In the genomic region with DNA sequence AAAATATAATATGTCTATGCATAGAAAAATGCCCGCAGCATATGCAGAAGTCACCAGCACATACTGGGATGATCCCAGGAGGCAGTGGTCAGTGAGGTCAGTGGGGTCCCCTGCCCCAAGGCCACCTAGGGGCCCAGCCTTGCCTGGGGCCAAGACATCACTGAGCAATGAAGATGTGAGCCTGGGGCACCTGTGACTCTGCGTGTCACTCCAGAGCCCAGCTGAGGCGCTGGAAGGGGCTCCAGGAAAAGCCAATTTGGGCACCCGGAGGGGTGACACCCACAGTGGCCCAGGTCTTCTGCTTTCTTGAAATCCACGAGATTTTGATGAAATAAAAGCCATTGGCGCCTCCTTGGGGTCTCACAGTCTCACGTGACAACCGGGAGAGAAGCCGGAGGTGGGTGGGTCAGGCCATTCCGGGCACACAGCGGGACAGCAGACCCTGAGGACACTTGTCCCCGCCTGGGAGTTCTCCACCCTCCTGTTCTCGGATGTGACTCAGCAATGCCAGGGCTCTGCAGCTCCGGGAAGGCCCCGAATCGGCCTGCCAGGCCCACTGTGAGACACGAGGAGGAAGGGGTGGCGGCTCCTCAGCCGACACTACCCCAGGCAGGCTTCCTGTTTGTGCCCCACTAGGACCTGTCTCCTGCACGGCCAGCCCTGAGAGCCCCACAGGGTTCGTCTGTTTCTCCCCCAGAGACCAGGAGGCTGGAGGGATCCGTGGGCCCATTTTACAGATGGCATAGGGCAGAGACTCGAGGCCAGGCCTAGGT, we compare ENCODE assay signal across 8 cellular contexts. TPM values are rescaled to one million over a fixed set of nuclear protein-coding genes. Genes with fewer than 3 reads are reported as not detected.
DNase-seq lines count a peak whose midpoint lies in the region; ATAC-seq and TF ChIP-seq lines count a peak whose summit lies in the region.

No MANE protein-coding gene starts in this region.

- no peaks in the 10 kb centered on the region for H3K9me3 Mint-ChIP-seq in T-helper 1 cell treated with Interleukin-12 subunit alpha and Interleukin-12 subunit beta and Interleukin-4 antibody, amounts not matched to agents 30 μg/mL and 1 μg/mL, for 36 hours
- H3K9me3 Mint-ChIP-seq in chondrocyte (ENCODE audit: low read depth): no peaks in the 10 kb centered on the region

- DNase-seq in stimulated activated CD4-positive, alpha-beta T cell treated with anti-CD3 and anti-CD28 coated beads, Interleukin-12 subunit alpha, Interleukin-12 subunit beta, amount 100 ng/mL, for 4 hours: peak; percentile 45
- DNase-seq in stimulated activated CD4-positive, alpha-beta T cell treated with anti-CD3 and anti-CD28 coated beads, Interleukin-2, amount 100 ng/mL, for 48 hours: no peak
- DNase-seq in chondrocyte (ENCODE audit: low spot score): peak; percentile 85
- DNase-seq in sciatic nerve (ENCODE audit: low spot score): no peak
- DNase-seq in NCI-H1694 treated with DMSO at 0.1 percent for 48 hours (lab: John Stamatoyannopoulos, UW): no peak
- no peak for DNase-seq in HEK293T (ENCODE audit: extremely low spot score)
- DNase-seq in T1000 (lab: John Stamatoyannopoulos, UW): no peak

- H3K27me3 Mint-ChIP-seq in T-helper 1 cell treated with Interleukin-12 subunit alpha and Interleukin-12 subunit beta and Interleukin-4 antibody, amounts not matched to agents 30 μg/mL and 1 μg/mL, for 36 hours (ENCODE audit: low read depth): peaks cover 6% of the 10 kb centered on the region
- peaks cover 20% of the 10 kb centered on the region for H3K27me3 Mint-ChIP-seq in chondrocyte (ENCODE audit: low read depth)

- H3K4me1 Mint-ChIP-seq in T-helper 1 cell treated with Interleukin-12 subunit alpha and Interleukin-12 subunit beta and Interleukin-4 antibody, amounts not matched to agents 30 μg/mL and 1 μg/mL, for 36 hours (ENCODE audit: low read depth): peaks cover 27% of the 10 kb centered on the region
- peaks cover 3% of the 10 kb centered on the region for H3K4me1 Mint-ChIP-seq in chondrocyte (ENCODE audit: low read depth)

- CTCF ChIA-PET in HEK293T (lab: Yijun Ruan, JAX): interaction anchor here (1.1 to 1.7 kb wide), 5 partner anchors 46 to 208 kb away, joined by 3 to 19 read pairs (median 6); no protein-coding TSS in a partner anchor

- peak overlapping the region; percentile 92 for H3K27ac Mint-ChIP-seq in T-helper 1 cell treated with Interleukin-12 subunit alpha and Interleukin-12 subunit beta and Interleukin-4 antibody, amounts not matched to agents 30 μg/mL and 1 μg/mL, for 36 hours
- no peak overlapping the region for H3K27ac Mint-ChIP-seq in chondrocyte (ENCODE audit: unreplicated experiment)

- TF ChIP-seq CTCF in chondrocyte (IDR thresholded peaks at IDR 0.05): no peak

- intact Hi-C loops in sciatic nerve (cut with DNase I): no loop called here

- H3K36me3 Mint-ChIP-seq in T-helper 1 cell treated with Interleukin-12 subunit alpha and Interleukin-12 subunit beta and Interleukin-4 antibody, amounts not matched to agents 30 μg/mL and 1 μg/mL, for 36 hours (ENCODE audit: low read depth): no peaks in the 10 kb centered on the region
- H3K36me3 Mint-ChIP-seq in chondrocyte (ENCODE audit: low read depth): no peaks in the 10 kb centered on the region

- H3K4me3 Mint-ChIP-seq in T-helper 1 cell treated with Interleukin-12 subunit alpha and Interleukin-12 subunit beta and Interleukin-4 antibody, amounts not matched to agents 30 μg/mL and 1 μg/mL, for 36 hours: peak overlapping the region; percentile 66
- H3K4me3 Mint-ChIP-seq in chondrocyte (ENCODE audit: unreplicated experiment): no peak overlapping the region

- ATAC-seq in sciatic nerve: peak; percentile 40

- POLR2A ChIA-PET in HEK293T (lab: Yijun Ruan, JAX): no interaction called here

TF ChIP-seq in HEK293T, 16 proteins besides CTCF, POLR2A, EP300 and RAD21:
- TF ChIP-seq TARDBP (IDR thresholded peaks at IDR 0.05): no peak
- TF ChIP-seq ZNF384 (IDR thresholded peaks at IDR 0.05): no peak
- no peak for TF ChIP-seq SUZ12 (IDR thresholded peaks at IDR 0.05)
- TF ChIP-seq FOXM1 (IDR thresholded peaks at IDR 0.05; ENCODE audit: borderline replicate concordance): no peak
- no peak for TF ChIP-seq L3MBTL2 (conservative IDR thresholded peaks at IDR 0.05)
- no peak for TF ChIP-seq CTBP1 (IDR thresholded peaks at IDR 0.05; ENCODE audit: borderline replicate concordance)
- TF ChIP-seq, protein P1, sequence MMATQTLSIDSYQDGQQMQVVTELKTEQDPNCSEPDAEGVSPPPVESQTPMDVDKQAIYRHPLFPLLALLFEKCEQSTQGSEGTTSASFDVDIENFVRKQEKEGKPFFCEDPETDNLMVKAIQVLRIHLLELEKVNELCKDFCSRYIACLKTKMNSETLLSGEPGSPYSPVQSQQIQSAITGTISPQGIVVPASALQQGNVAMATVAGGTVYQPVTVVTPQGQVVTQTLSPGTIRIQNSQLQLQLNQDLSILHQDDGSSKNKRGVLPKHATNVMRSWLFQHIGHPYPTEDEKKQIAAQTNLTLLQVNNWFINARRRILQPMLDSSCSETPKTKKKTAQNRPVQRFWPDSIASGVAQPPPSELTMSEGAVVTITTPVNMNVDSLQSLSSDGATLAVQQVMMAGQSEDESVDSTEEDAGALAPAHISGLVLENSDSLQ (IDR thresholded peaks at IDR 0.05): no peak
- TF ChIP-seq NFRKB (IDR thresholded peaks at IDR 0.05): no peak
- TF ChIP-seq FOXA1 (IDR thresholded peaks at IDR 0.05): no peak
- no peak for TF ChIP-seq HDGF (IDR thresholded peaks at IDR 0.05; ENCODE audit: borderline replicate concordance)
- TF ChIP-seq SP1 (IDR thresholded peaks at IDR 0.05): no peak
- no peak for TF ChIP-seq LEF1 (IDR thresholded peaks at IDR 0.05; ENCODE audit: borderline replicate concordance)

RNA-seq across cellular contexts. Expression of a gene that starts 24.4 kb away (rescaled TPM):
- total RNA-seq in chondrocyte (not detected in 3 replicates), sciatic nerve (31.1 TPM)

Comparison
In these comparisons a context has a peak if more than half of its experiments do, and no peak if none do; other contexts are left out.
1. DNase-seq: peak in stimulated activated CD4-positive, alpha-beta T cell treated with anti-CD3 and anti-CD28 coated beads, Interleukin-12 subunit alpha, Interleukin-12 subunit beta, amount 100 ng/mL, for 4 hours (single experiment) and chondrocyte (single experiment); none in stimulated activated CD4-positive, alpha-beta T cell treated with anti-CD3 and anti-CD28 coated beads, Interleukin-2, amount 100 ng/mL, for 48 hours (0 of 2), sciatic nerve (single experiment), NCI-H1694 treated with DMSO at 0.1 percent for 48 hours (single experiment), HEK293T (single experiment) and T1000 (single experiment).
2. RNA of a gene that starts 24.4 kb away (total RNA-seq): 31.1 TPM in sciatic nerve (single experiment); not detected in chondrocyte; every median in the first group is over 10 times any median in the second.